18 cellular contexts compared by ENCODE assay signal in genomic region chr12:26112232-26112631, GRCh38. TPM values are rescaled to one million over a fixed set of nuclear protein-coding genes. Genes with fewer than 3 reads are reported as not detected.
A peak's percentile ranks its signal among the peaks of the same experiment; 100 is the strongest.
DNase-seq lines count a peak whose midpoint lies in the region; ATAC-seq and TF ChIP-seq lines count a peak whose summit lies in the region.
"Had no signal": no experiment of that assay in that cellular context is flagged by ENCODE, and none has a peak within 500 bp of the region (broad histone marks: within the 10 kb centered on the region; RNA-seq: fewer than 3 reads in every experiment).

No MANE protein-coding gene starts in this region.

- no peaks in the 10 kb centered on the region for H3K9me3 ChIP-seq in Panc1 (ENCODE audit: control insufficient read depth, insufficient read depth, low read depth, low read length)
- H3K9me3 ChIP-seq: HAP-1, spleen had no signal

- ATAC-seq in Panc1 = peak; percentile 57
- ATAC-seq: esophagus mucosa, left colon had no signal

- H3K27me3 Mint-ChIP-seq in T-helper 2 cell treated with Interferon-gamma antibody and Interleukin-4, amounts not matched to agents 5 μg/mL and 100 μg/mL, for 36 hours (ENCODE audit: low read depth) = peaks cover 72% of the 10 kb centered on the region
- peaks cover 4% of the 10 kb centered on the region for H3K27me3 Mint-ChIP-seq in glutamatergic neuron (ENCODE audit: unreplicated experiment)

- peak overlapping the region; percentile 29 for H3K4me3 Mint-ChIP-seq in T-helper 2 cell treated with Interferon-gamma antibody and Interleukin-4, amounts not matched to agents 5 μg/mL and 100 μg/mL, for 36 hours
- H3K4me3 Mint-ChIP-seq in glutamatergic neuron (ENCODE audit: unreplicated experiment) = peak overlapping the region; percentile 55

- H3K36me3 ChIP-seq in Panc1 (ENCODE audit: control insufficient read depth, insufficient read depth, low read length) = no peaks in the 10 kb centered on the region
- H3K36me3 ChIP-seq: HAP-1, spleen had no signal

- intact Hi-C loops in Panc1 (cut with micrococcal nuclease; ENCODE audit: unreplicated experiment) = loop anchor here (10.0 kb wide), 1 partner anchor 323 kb away; no protein-coding TSS in a partner anchor

- H3K36me3 Mint-ChIP-seq in T-helper 2 cell treated with Interferon-gamma antibody and Interleukin-4, amounts not matched to agents 5 μg/mL and 100 μg/mL, for 36 hours (ENCODE audit: low read depth) = no peaks in the 10 kb centered on the region
- H3K36me3 Mint-ChIP-seq in glutamatergic neuron (ENCODE audit: unreplicated experiment) = no peaks in the 10 kb centered on the region

- H3K4me1 ChIP-seq in Panc1 (ENCODE audit: control insufficient read depth, insufficient read depth, low read length) = peaks cover 74% of the 10 kb centered on the region

- H3K27ac ChIP-seq in Panc1 (ENCODE audit: low read length) (peak overlapping the region; percentile 100), substantia nigra (ENCODE audit: low read depth, low read length, poor library complexity, severe bottlenecking) (peak overlapping the region; percentile 98)
- H3K27ac ChIP-seq: spleen had no signal

- no peak for DNase-seq in T-helper 2 cell treated with Interferon-gamma antibody and Interleukin-4, amounts not matched to agents 5 μg/mL and 100 μg/mL, for 36 hours (ENCODE audit: low spot score)
- DNase-seq in T-helper 2 cell (no peak), Panc1 (ENCODE audit: low read depth, low spot score) (no peak), glutamatergic neuron (no peak), substantia nigra (lab: John Stamatoyannopoulos, UW) (no peak), NCI-H2227 treated with DMSO at 0.1 percent for 48 hours (lab: John Stamatoyannopoulos, UW) (no peak), NCI-H524 treated with DMSO at 0.1 percent for 48 hours (lab: John Stamatoyannopoulos, UW) (no peak), NCI-H187 treated with DMSO at 0.1 percent for 48 hours (lab: John Stamatoyannopoulos, UW) (no peak)
- DNase-seq: activated CD4-positive, alpha-beta T cell treated with anti-CD3 and anti-CD28 coated beads for 48 hours; activated gamma-delta T cell treated with Interleukin-2 at 50 U/mL for 16 hours; amniotic stem cell; left colon; NCI-H1105; NCI-H2081 treated with DMSO at 0.1 percent for 48 hours; spleen had no signal

- H3K27me3 ChIP-seq in Panc1 (ENCODE audit: control insufficient read depth, insufficient read depth, low read length) = no peaks in the 10 kb centered on the region

- CTCF ChIA-PET in Panc1 (lab: Charles Lee) = interaction anchor here (1.0 kb wide), 1 partner anchor 21 kb away, joined by 4 read pairs; no protein-coding TSS in a partner anchor

- peaks cover 5% of the 10 kb centered on the region for H3K4me1 Mint-ChIP-seq in T-helper 2 cell treated with Interferon-gamma antibody and Interleukin-4, amounts not matched to agents 5 μg/mL and 100 μg/mL, for 36 hours (ENCODE audit: low read depth)
- H3K4me1 Mint-ChIP-seq in glutamatergic neuron (ENCODE audit: low read depth, unreplicated experiment) = peaks cover 24% of the 10 kb centered on the region

- POLR2A ChIA-PET in Panc1 (lab: Charles Lee) = no interaction called here

- in situ Hi-C loops in Panc1 (cut with HindIII; ENCODE audit: low pct_unique_long_range_greater_than_20kb, low sequenced_read_pairs) = no loop called here

- no TSS peak for BruUV-seq in Panc1 (replicated peaks; lab: Mats Ljungman, UMichigan)

- H3K27ac Mint-ChIP-seq in T-helper 2 cell treated with Interferon-gamma antibody and Interleukin-4, amounts not matched to agents 5 μg/mL and 100 μg/mL, for 36 hours = no peak overlapping the region
- no peak overlapping the region for H3K27ac Mint-ChIP-seq in glutamatergic neuron (ENCODE audit: unreplicated experiment)

- no peaks in the 10 kb centered on the region for H3K9me3 Mint-ChIP-seq in T-helper 2 cell treated with Interferon-gamma antibody and Interleukin-4, amounts not matched to agents 5 μg/mL and 100 μg/mL, for 36 hours
- H3K9me3 Mint-ChIP-seq in glutamatergic neuron (ENCODE audit: unreplicated experiment) = peaks cover 2% of the 10 kb centered on the region

- H3K4me3 ChIP-seq in Panc1 (ENCODE audit: low read depth in 2 of 2, low read length in 2 of 2) = peak overlapping the region; percentile 56 to 68; a peak in 2 of 4 replicates
- H3K4me3 ChIP-seq: HAP-1, spleen had no signal

- TF ChIP-seq CTCF in Panc1 (IDR thresholded peaks at IDR 0.05) = no peak
- no peak for TF ChIP-seq CTCF in glutamatergic neuron (IDR thresholded peaks at IDR 0.05; ENCODE audit: partially characterized antibody, unreplicated experiment)

RNA-seq across cellular contexts. Expression of gene BHLHE41, which starts 12.6 kb away (rescaled TPM):
- total RNA-seq in Panc1 (2021; ENCODE audit: unreplicated experiment) = 147 TPM
- polyA plus RNA-seq in Panc1 (2012; ENCODE audit: insufficient read length) = 88.0 TPM
- 3.6 TPM for total RNA-seq in glutamatergic neuron (ENCODE audit: unreplicated experiment)
- polyA plus RNA-seq: neural cell had no signal

Comparison
In these comparisons a context has a peak if more than half of its experiments do, and no peak if none do; other contexts are left out.
1. RNA of gene BHLHE41, which starts 12.6 kb away (total RNA-seq): 147 TPM in Panc1 (single experiment); 3.6 TPM in glutamatergic neuron (single experiment); every median in the first group is over 10 times any median in the second.